14 cellular contexts compared by ENCODE assay signal in genomic region chr9:85647571-85647970, GRCh38.
DNase-seq lines count a peak whose midpoint lies in the region; ATAC-seq, FAIRE-seq and TF ChIP-seq lines count a peak whose summit lies in the region.
"Had no signal": no experiment of that assay in that cellular context is flagged by ENCODE, and none has a peak within 500 bp of the region (broad histone marks: within the 10 kb centered on the region; RNA-seq: fewer than 3 reads in every experiment).

No MANE protein-coding gene starts in this region.

- TF ChIP-seq CTCF in NB4 (IDR thresholded peaks at IDR 0.05; ENCODE audit: low read depth, low read length) = no peak
- no peak for TF ChIP-seq CTCF in breast epithelium (IDR thresholded peaks at IDR 0.05)

- DNase-seq in GM12891 (ENCODE audit: insufficient read length, low spot score) = no peak
- DNase-seq in NB4 (ENCODE audit: low read depth) = peak; percentile 3
- DNase-seq in mesenteric fat pad (ENCODE audit: low spot score) = no peak
- no peak for DNase-seq in breast epithelium (ENCODE audit: low spot score in 2 of 2)
- no peak for DNase-seq in posterior cingulate gyrus
- DNase-seq: esophagus squamous epithelium, RPMI8226, spleen, WERI-Rb-1 had no signal

- TF ChIP-seq POLR2A in GM12891 (IDR thresholded peaks at IDR 0.05; ENCODE audit: low read depth, low read length) = no peak
- no peak for TF ChIP-seq POLR2A in NB4 (IDR thresholded peaks at IDR 0.05; ENCODE audit: extremely low read depth, insufficient read length)
- TF ChIP-seq POLR2A in breast epithelium (IDR thresholded peaks at IDR 0.05) = no peak

- H3K4me1 ChIP-seq in breast epithelium = no peaks in the 10 kb centered on the region
- H3K4me1 ChIP-seq: esophagus squamous epithelium had no signal

- no peaks in the 10 kb centered on the region for H3K9me3 ChIP-seq in breast epithelium
- H3K9me3 ChIP-seq: esophagus squamous epithelium, spleen had no signal

- H3K4me3 ChIP-seq in NB4 (ENCODE audit: low read depth, low read length) (no peak overlapping the region), breast epithelium (no peak overlapping the region)
- H3K4me3 ChIP-seq: cardiac muscle cell, esophagus squamous epithelium, spleen had no signal

- H3K27ac ChIP-seq in breast epithelium = no peak overlapping the region
- H3K27ac ChIP-seq: cardiac muscle cell, esophagus squamous epithelium, WERI-Rb-1 had no signal

- H3K27me3 ChIP-seq in breast epithelium = no peaks in the 10 kb centered on the region
- H3K27me3 ChIP-seq: cardiac muscle cell, esophagus squamous epithelium, spleen had no signal

- peak; percentile 65 for ATAC-seq in GM19467 (IDR thresholded peaks at IDR 0.05; ENCODE audit: unreplicated experiment)
- peak; percentile 51 for ATAC-seq in HG03039 (IDR thresholded peaks at IDR 0.05; ENCODE audit: unreplicated experiment)
- ATAC-seq in HG03097 (IDR thresholded peaks at IDR 0.05; ENCODE audit: low FRiP score, unreplicated experiment) = no peak

- no peaks in the 10 kb centered on the region for H3K36me3 ChIP-seq in breast epithelium
- H3K36me3 ChIP-seq: cardiac muscle cell had no signal

- FAIRE-seq in GM12891 (lab: Jason Lieb, UNC) = no peak
- FAIRE-seq: H1 had no signal

- intact Hi-C loops in breast epithelium (cut with DNase I; ENCODE audit: low total_unique reads) (no loop called here), posterior cingulate gyrus (cut with DNase I) (no loop called here)

TF ChIP-seq in GM12891, 5 proteins besides CTCF, POLR2A, EP300 and RAD21:
- TF ChIP-seq PAX5 (IDR thresholded peaks at IDR 0.05; ENCODE audit: insufficient read depth, low read length, severe bottlenecking) = no peak
- peak; percentile 67 for TF ChIP-seq SPI1 (IDR thresholded peaks at IDR 0.05; ENCODE audit: low read depth, low read length)
TF ChIP-seq in GM12891: peak in this region for 1.
